ENCODE assay signal across 8 cellular contexts in genomic region chr2:32948266-32948665, GRCh38. TPM values are rescaled to one million over a fixed set of nuclear protein-coding genes. Genes with fewer than 3 reads are reported as not detected.
DNase-seq lines count a peak whose midpoint lies in the region; ATAC-seq and TF ChIP-seq lines count a peak whose summit lies in the region.

No MANE protein-coding gene starts in this region.

- H3K4me3 ChIP-seq in SJSA1 = peak overlapping the region; percentile 84
- H3K4me3 ChIP-seq in fibroblast of pulmonary artery (replicated peaks; ENCODE audit: low read depth, low read length) = peak overlapping the region; percentile 76
- H3K4me3 ChIP-seq in rectal smooth muscle tissue (ENCODE audit: low read length) = peak overlapping the region; percentile 77

- H3K4me1 ChIP-seq in ES-I3 (ENCODE audit: insufficient read depth, low read length) (no peaks in the 10 kb centered on the region), SJSA1 (replicated peaks) (peaks cover 14% of the 10 kb centered on the region), rectal smooth muscle tissue (ENCODE audit: control insufficient read depth, insufficient read depth, low read length) (peaks cover 3% of the 10 kb centered on the region)

- no peak for TF ChIP-seq CTCF in fibroblast of pulmonary artery (IDR thresholded peaks at IDR 0.05; ENCODE audit: low read length, missing control alignments)

- H3K9ac ChIP-seq in ES-I3 (ENCODE audit: low read depth, low read length) = peak overlapping the region; percentile 60; the same call in 1 of the 2 replicates
- no peak overlapping the region for H3K9ac ChIP-seq in rectal smooth muscle tissue (ENCODE audit: low read length)

- no peak overlapping the region for H3K27ac ChIP-seq in SJSA1
- no peak overlapping the region for H3K27ac ChIP-seq in rectal smooth muscle tissue (ENCODE audit: low read depth, low read length)

- H3K9me3 ChIP-seq in ES-I3 (ENCODE audit: control insufficient read depth, insufficient read depth, low read length) = no peaks in the 10 kb centered on the region
- no peaks in the 10 kb centered on the region for H3K9me3 ChIP-seq in SJSA1 (replicated peaks)

- ATAC-seq in GM21526 (IDR thresholded peaks at IDR 0.05; ENCODE audit: low FRiP score, unreplicated experiment) (no peak), HG03442 (IDR thresholded peaks at IDR 0.05; ENCODE audit: unreplicated experiment) (no peak)

- no peaks in the 10 kb centered on the region for H3K27me3 ChIP-seq in SJSA1 (replicated peaks)
- H3K27me3 ChIP-seq in rectal smooth muscle tissue (ENCODE audit: control insufficient read depth, insufficient read depth, low read length) = no peaks in the 10 kb centered on the region

- no peaks in the 10 kb centered on the region for H3K36me3 ChIP-seq in ES-I3 (ENCODE audit: insufficient read depth, low read length)
- no peaks in the 10 kb centered on the region for H3K36me3 ChIP-seq in SJSA1
- no peaks in the 10 kb centered on the region for H3K36me3 ChIP-seq in rectal smooth muscle tissue (ENCODE audit: control insufficient read depth, insufficient read depth, low read length)

- no peak for DNase-seq in SJSA1 (ENCODE audit: low read depth in 1 of 2, low spot score in 2 of 2)
- no peak for DNase-seq in fibroblast of pulmonary artery (ENCODE audit: low read depth)
- no peak for DNase-seq in stimulated activated CD4-positive, alpha-beta T cell treated with anti-CD3 and anti-CD28 coated beads, Interleukin-4, amount 100 ng/mL, for 1 hour
- no peak for DNase-seq in superior temporal gyrus (ENCODE audit: extremely low spot score)

RNA-seq across cellular contexts. Expression of gene LTBP1, which starts 1.5 kb away (rescaled TPM):
- 8.7 and 13.0 TPM in 2 replicates for total RNA-seq in SJSA1 (2014; rRNA removed; shearing (Covaris generic))
